In the genomic region with DNA sequence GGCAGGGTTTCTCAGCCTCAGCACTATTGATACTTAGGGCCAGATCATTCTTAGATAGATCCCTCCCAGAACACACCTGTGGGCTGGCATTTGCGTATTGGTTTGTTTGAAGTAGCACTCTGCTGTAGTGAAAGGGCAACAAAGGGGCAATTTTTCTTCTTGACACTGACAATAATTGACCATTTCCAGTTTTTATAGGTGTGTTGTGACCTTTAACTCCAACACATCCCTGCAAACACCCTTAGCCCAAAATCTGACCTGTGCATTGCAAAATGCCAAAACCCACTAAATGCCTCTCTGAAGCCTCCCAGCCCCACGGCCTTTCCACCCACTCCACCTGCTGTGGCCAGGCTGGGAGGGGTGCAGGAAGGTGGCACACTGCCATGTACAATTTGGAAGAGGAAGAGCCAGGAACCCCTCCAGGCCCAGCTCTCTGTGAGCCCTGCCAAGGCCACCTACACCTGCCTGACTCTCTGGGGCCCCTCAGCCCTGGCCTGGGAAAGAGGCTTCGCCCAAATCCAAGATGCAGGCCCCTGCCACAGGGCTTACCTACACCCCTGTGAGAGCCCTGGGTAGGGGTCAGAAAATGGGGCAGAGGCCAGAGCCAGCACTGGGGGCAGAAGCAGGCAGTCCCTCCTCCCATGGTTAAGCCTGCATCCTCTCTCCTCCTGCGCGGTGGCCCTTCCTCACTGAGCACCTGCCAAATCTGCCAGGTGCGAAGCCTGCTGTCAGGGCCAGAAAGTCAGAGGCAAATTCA, we compare ENCODE assay signal across 1 cellular context.
TF ChIP-seq lines count a peak whose summit lies in the region.

No MANE protein-coding gene starts in this region.

TF ChIP-seq in WTC11, 78 proteins besides CTCF, POLR2A, EP300 and RAD21 (continued from another document):
- TF ChIP-seq, protein P1, sequence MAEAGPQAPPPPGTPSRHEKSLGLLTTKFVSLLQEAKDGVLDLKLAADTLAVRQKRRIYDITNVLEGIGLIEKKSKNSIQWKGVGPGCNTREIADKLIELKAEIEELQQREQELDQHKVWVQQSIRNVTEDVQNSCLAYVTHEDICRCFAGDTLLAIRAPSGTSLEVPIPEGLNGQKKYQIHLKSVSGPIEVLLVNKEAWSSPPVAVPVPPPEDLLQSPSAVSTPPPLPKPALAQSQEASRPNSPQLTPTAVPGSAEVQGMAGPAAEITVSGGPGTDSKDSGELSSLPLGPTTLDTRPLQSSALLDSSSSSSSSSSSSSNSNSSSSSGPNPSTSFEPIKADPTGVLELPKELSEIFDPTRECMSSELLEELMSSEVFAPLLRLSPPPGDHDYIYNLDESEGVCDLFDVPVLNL (CRISPR knock-in tag; IDR thresholded peaks at IDR 0.05; ENCODE audit: borderline replicate concordance, low read depth): no peak
- TF ChIP-seq TEAD4 (CRISPR knock-in tag; IDR thresholded peaks at IDR 0.05) (no peak), HMGA2 (CRISPR knock-in tag; IDR thresholded peaks at IDR 0.05) (no peak)
- TF ChIP-seq, protein P2, sequence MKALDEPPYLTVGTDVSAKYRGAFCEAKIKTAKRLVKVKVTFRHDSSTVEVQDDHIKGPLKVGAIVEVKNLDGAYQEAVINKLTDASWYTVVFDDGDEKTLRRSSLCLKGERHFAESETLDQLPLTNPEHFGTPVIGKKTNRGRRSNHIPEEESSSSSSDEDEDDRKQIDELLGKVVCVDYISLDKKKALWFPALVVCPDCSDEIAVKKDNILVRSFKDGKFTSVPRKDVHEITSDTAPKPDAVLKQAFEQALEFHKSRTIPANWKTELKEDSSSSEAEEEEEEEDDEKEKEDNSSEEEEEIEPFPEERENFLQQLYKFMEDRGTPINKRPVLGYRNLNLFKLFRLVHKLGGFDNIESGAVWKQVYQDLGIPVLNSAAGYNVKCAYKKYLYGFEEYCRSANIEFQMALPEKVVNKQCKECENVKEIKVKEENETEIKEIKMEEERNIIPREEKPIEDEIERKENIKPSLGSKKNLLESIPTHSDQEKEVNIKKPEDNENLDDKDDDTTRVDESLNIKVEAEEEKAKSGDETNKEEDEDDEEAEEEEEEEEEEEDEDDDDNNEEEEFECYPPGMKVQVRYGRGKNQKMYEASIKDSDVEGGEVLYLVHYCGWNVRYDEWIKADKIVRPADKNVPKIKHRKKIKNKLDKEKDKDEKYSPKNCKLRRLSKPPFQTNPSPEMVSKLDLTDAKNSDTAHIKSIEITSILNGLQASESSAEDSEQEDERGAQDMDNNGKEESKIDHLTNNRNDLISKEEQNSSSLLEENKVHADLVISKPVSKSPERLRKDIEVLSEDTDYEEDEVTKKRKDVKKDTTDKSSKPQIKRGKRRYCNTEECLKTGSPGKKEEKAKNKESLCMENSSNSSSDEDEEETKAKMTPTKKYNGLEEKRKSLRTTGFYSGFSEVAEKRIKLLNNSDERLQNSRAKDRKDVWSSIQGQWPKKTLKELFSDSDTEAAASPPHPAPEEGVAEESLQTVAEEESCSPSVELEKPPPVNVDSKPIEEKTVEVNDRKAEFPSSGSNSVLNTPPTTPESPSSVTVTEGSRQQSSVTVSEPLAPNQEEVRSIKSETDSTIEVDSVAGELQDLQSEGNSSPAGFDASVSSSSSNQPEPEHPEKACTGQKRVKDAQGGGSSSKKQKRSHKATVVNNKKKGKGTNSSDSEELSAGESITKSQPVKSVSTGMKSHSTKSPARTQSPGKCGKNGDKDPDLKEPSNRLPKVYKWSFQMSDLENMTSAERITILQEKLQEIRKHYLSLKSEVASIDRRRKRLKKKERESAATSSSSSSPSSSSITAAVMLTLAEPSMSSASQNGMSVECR (CRISPR knock-in tag; IDR thresholded peaks at IDR 0.05; ENCODE audit: borderline replicate concordance): no peak
